Comparison of ENCODE assay signal across 26 cellular contexts in genomic region chr3:37686225-37686624, GRCh38.
DNase-seq lines count a peak whose midpoint lies in the region; ATAC-seq, FAIRE-seq and TF ChIP-seq lines count a peak whose summit lies in the region.
"Had no signal": no experiment of that assay in that cellular context is flagged by ENCODE, and none has a peak within 500 bp of the region (broad histone marks: within the 10 kb centered on the region; RNA-seq: fewer than 3 reads in every experiment).

No MANE protein-coding gene starts in this region.

- peak in 1 of 2 experiments; percentile 15 for DNase-seq in A549 (ENCODE audit: low read depth in 1 of 2, low spot score in 1 of 2)
- no peak for DNase-seq in HFF-Myc (ENCODE audit: extremely low read depth, low read depth)
- no peak for DNase-seq in K562 (ENCODE audit: extremely low read depth in 1 of 4, low spot score in 3 of 4)
- peak; percentile 60 for DNase-seq in islet precursor cell
- no peak for DNase-seq in effector CD4-positive, alpha-beta T cell
- no peak for DNase-seq in NCI-H446 (lab: John Stamatoyannopoulos, UW)
- DNase-seq in left ventricle myocardium superior, result no peak
- DNase-seq: activated CD4-positive, alpha-beta memory T cell treated with anti-CD3 and anti-CD28 coated beads for 36 hours; colonic mucosa; DMS79 treated with DMSO at 0.1 percent for 48 hours; foreskin melanocyte; immature natural killer cell; NCI-H1092 treated with DMSO at 0.1 percent for 48 hours; NCI-H187; NCI-H524 treated with DMSO at 0.1 percent for 48 hours; nucleus accumbens; Peyer's patch; SHP77 treated with DMSO at 0.1 percent for 48 hours; stimulated activated naive CD8-positive, alpha-beta T cell treated with anti-CD3 and anti-CD28 coated beads, Interleukin-15, amount 100 ng/mL, for 72 hours had no signal

- 9% methylated on average over 5 of the region's 5 CpGs for WGBS in A549 (ENCODE audit: missing lambda C conversion rate)
- 0% methylated on average over 4 of the region's 5 CpGs for WGBS in K562 (ENCODE audit: insufficient coverage, low coverage, missing lambda C conversion rate)

- TF ChIP-seq POLR2A in A549 (IDR thresholded peaks at IDR 0.05; ENCODE audit: low read length) (no peak), K562 (conservative IDR thresholded peaks at IDR 0.05) (no peak)

- no peak overlapping the region for H3K27ac ChIP-seq in A549
- no peak overlapping the region for H3K27ac ChIP-seq in K562 (ENCODE audit: extremely low read depth, low read depth, low read length)
- H3K27ac ChIP-seq: colonic mucosa, esophagus muscularis mucosa, Peyer's patch had no signal

- no peak overlapping the region for H2AFZ ChIP-seq in K562 (ENCODE audit: low read depth, low read length)

- 0 out of 3 replicates have a peak overlapping the region, but pooled peaks have one; percentile 9 for H3K4me2 ChIP-seq in A549
- H3K4me2 ChIP-seq in K562 (ENCODE audit: insufficient read depth, low read length), result no peak overlapping the region

- no peaks in the 10 kb centered on the region; the same call in 2 of the 3 replicates for H3K9me3 ChIP-seq in A549
- H3K9me3 ChIP-seq in K562 (replicated peaks; ENCODE audit: control insufficient read depth, insufficient read depth, low read depth, low read length), result no peaks in the 10 kb centered on the region
- H3K9me3 ChIP-seq: colonic mucosa, esophagus muscularis mucosa, Peyer's patch had no signal

- CTCF ChIA-PET in A549 (lab: Yijun Ruan, JAX), result no interaction called here
- CTCF ChIA-PET in K562 (lab: Yijun Ruan, JAX; ENCODE audit: low intra/inter-chr PET ratio), result no interaction called here

- H3K9ac ChIP-seq in K562 (ENCODE audit: insufficient read depth in 1 of 2, low read depth in 2 of 2, low read length in 2 of 2), result no peak overlapping the region

- H3K4me1 ChIP-seq in A549 (no peaks in the 10 kb centered on the region), K562 (replicated peaks in 1 of 2; ENCODE audit: control insufficient read depth in 2 of 2, insufficient read depth in 2 of 2, low read length in 2 of 2) (no peaks in the 10 kb centered on the region)
- H3K4me1 ChIP-seq: colonic mucosa, Peyer's patch had no signal

- peaks cover 11 to 37% of the 10 kb centered on the region in 2 experiments; a peak in 3 of 5 replicates for H3K27me3 ChIP-seq in K562 (ENCODE audit: control insufficient read depth in 2 of 2, insufficient read depth in 2 of 2, low read length in 2 of 2)
- H3K27me3 ChIP-seq: colonic mucosa, esophagus muscularis mucosa, Peyer's patch had no signal

- TF ChIP-seq EP300 in A549 (IDR thresholded peaks at IDR 0.05), result no peak
- TF ChIP-seq EP300 in K562 (IDR thresholded peaks at IDR 0.05; ENCODE audit: low read length), result no peak

- no peaks in the 10 kb centered on the region for H3K36me3 ChIP-seq in K562 (ENCODE audit: control insufficient read depth, insufficient read depth, low read length)
- H3K36me3 ChIP-seq: colonic mucosa, Peyer's patch had no signal

- no peaks in the 10 kb centered on the region for H4K20me1 ChIP-seq in K562 (replicated peaks; ENCODE audit: control insufficient read depth, insufficient read depth, low read length)

- in situ Hi-C loops in K562 (cut with MboI), result no loop called here

- H3K9me1 ChIP-seq in K562 (ENCODE audit: control insufficient read depth, insufficient read depth, low read length), result no peaks in the 10 kb centered on the region

- H3K4me3 ChIP-seq in A549 (no peak overlapping the region), HFF-Myc (replicated peaks; ENCODE audit: low read depth, low read length) (no peak overlapping the region), K562 (no peak overlapping the region)
- H3K4me3 ChIP-seq: colonic mucosa, esophagus muscularis mucosa, Peyer's patch had no signal

- no peak for TF ChIP-seq RAD21 in A549 (conservative IDR thresholded peaks at IDR 0.05 in 1 of 2, IDR thresholded peaks at IDR 0.05 in 1 of 2)
- TF ChIP-seq RAD21 in K562 (CRISPR knock-in tag; conservative IDR thresholded peaks at IDR 0.05 in 1 of 2, IDR thresholded peaks at IDR 0.05 in 1 of 2), result no peak

- TF ChIP-seq CTCF in A549 (IDR thresholded peaks at IDR 0.05), result no peak
- TF ChIP-seq CTCF in HFF-Myc (IDR thresholded peaks at IDR 0.05; ENCODE audit: low read depth, low read length, missing control alignments), result peak; percentile 17
- no peak for TF ChIP-seq CTCF in K562 (IDR thresholded peaks at IDR 0.05 in 2 of 3, conservative IDR thresholded peaks at IDR 0.05 in 1 of 3; ENCODE audit: insufficient read depth in 2 of 3, low read depth in 1 of 3, low read length in 3 of 3)

- peak; percentile 63 to 71; a peak in 3 of 6 replicates for ATAC-seq in A549
- ATAC-seq in K562, result peak; percentile 66; the same call in 2 of the 3 replicates
- ATAC-seq in GM21367 (IDR thresholded peaks at IDR 0.05; ENCODE audit: unreplicated experiment), result no peak
- no peak for ATAC-seq in left ventricle myocardium superior
- ATAC-seq: activated CD4-positive, CD25-positive, alpha-beta regulatory T cell treated with anti-CD3 and anti-CD28 coated beads, Interleukin-2, amount 50 U/mL, for 24 hours; activated T-helper 17 cell treated with anti-CD3 and anti-CD28 coated beads, Interleukin-2, amount 50 U/mL, for 72 hours; left lobe of liver; stimulated activated naive CD8-positive, alpha-beta T cell treated with anti-CD3 and anti-CD28 coated beads, Interleukin-15, amount 100 ng/mL, for 72 hours had no signal

- FAIRE-seq in A549 (lab: Jason Lieb, UNC) (no peak), K562 (lab: Jason Lieb, UNC) (no peak)
- FAIRE-seq: bronchial epithelial cell, GM19239 had no signal

- POLR2A ChIA-PET in A549 (lab: Yijun Ruan, JAX) (no interaction called here), K562 (lab: Yijun Ruan, JAX) (interaction anchor here (0.8 to 1.4 kb wide), 2 partner anchors 56 to 206 kb away, joined by 3 to 4 read pairs; no protein-coding TSS in a partner anchor)

- H3K79me2 ChIP-seq in K562 (ENCODE audit: control insufficient read depth, insufficient read depth, low read length), result no peaks in the 10 kb centered on the region

- BruUV-seq in K562 (replicated peaks; lab: Mats Ljungman, UMichigan), result no TSS peak

- intact Hi-C loops in K562 (cut with micrococcal nuclease), result no loop called here
- intact Hi-C loops in left ventricle myocardium superior (cut with micrococcal nuclease), result no loop called here

TF ChIP-seq in A549, 52 proteins besides CTCF, POLR2A, EP300 and RAD21:
- TF ChIP-seq ZSCAN20 (CRISPR knock-in tag; IDR thresholded peaks at IDR 0.05) (no peak), HOXB13 (CRISPR knock-in tag; IDR thresholded peaks at IDR 0.05; ENCODE audit: low read depth) (no peak), RCOR1 (IDR thresholded peaks at IDR 0.05; ENCODE audit: low read depth, low read length) (no peak), ESRRA (IDR thresholded peaks at IDR 0.05; ENCODE audit: borderline replicate concordance, low read length) (no peak), POLR2AphosphoS2 (conservative IDR thresholded peaks at IDR 0.05; ENCODE audit: low read length) (no peak), TFCP2L1 (CRISPR knock-in tag; IDR thresholded peaks at IDR 0.05) (no peak), SREBF2 (IDR thresholded peaks at IDR 0.05) (no peak), RNF2 (IDR thresholded peaks at IDR 0.05; ENCODE audit: borderline replicate concordance, low read depth) (no peak), NFE2L2 (conservative IDR thresholded peaks at IDR 0.05; ENCODE audit: low read length) (no peak), PHF8 (IDR thresholded peaks at IDR 0.05; ENCODE audit: borderline replicate concordance, low read depth) (no peak), CBX8 (IDR thresholded peaks at IDR 0.05) (no peak), CHD4 (IDR thresholded peaks at IDR 0.05; ENCODE audit: borderline replicate concordance) (no peak), KDM5A (IDR thresholded peaks at IDR 0.05) (no peak), NR3C1 (IDR thresholded peaks at IDR 0.05) (no peak), MYC (IDR thresholded peaks at IDR 0.05; ENCODE audit: borderline replicate concordance, low read length) (no peak)

TF ChIP-seq in K562, 482 proteins besides CTCF, POLR2A, EP300 and RAD21:
- TF ChIP-seq SAFB2 (IDR thresholded peaks at IDR 0.05; ENCODE audit: borderline replicate concordance, low read depth, low read length, severe bottlenecking), result no peak

Comparison
In these comparisons a context has a peak if more than half of its experiments do, and no peak if none do; other contexts are left out.
1. ATAC-seq: peak in A549 (2 of 2) and K562 (single experiment); none in GM21367 (single experiment) and left ventricle myocardium superior (single experiment).